ENCODE assay signal across 22 cellular contexts in genomic region chr7:68279827-68280400, GRCh38.
"Had no signal": no experiment of that assay in that cellular context is flagged by ENCODE, and none has a peak within 500 bp of the region (broad histone marks: within the 10 kb centered on the region; RNA-seq: fewer than 3 reads in every experiment).

No MANE protein-coding gene starts in this region.

- DNase-seq: KBM-7; MV-4-11; NCI-H1048; NCI-H1105 treated with DMSO at 0.1 percent for 48 hours; NCI-H1417 treated with DMSO at 0.1 percent for 48 hours; NCI-H146; NCI-H1694 treated with DMSO at 0.1 percent for 48 hours; NCI-H1930; NCI-H2081; NCI-H2107; NCI-H2227 treated with DMSO at 0.1 percent for 48 hours; NCI-H524; NCI-H526 treated with DMSO at 0.1 percent for 48 hours; NCI-H748 treated with DMSO at 0.1 percent for 48 hours; NK-92 treated with Interleukin-12 subunit alpha and Interleukin-12 subunit beta, amount 100 ng/mL, for 24 hours; Right ventricle myocardium superior; RPMI8226; SIG-M5 had no signal

- H3K9me3 ChIP-seq: SJSA1 had no signal

- H3K27me3 ChIP-seq: SJSA1 had no signal

- H3K4me3 ChIP-seq: SJSA1, SK-N-MC had no signal

- H3K4me1 ChIP-seq: SJSA1 had no signal

- H3K27ac ChIP-seq: HL-60, SJSA1, SK-N-MC had no signal

- H3K36me3 ChIP-seq: SJSA1 had no signal

- FAIRE-seq: RCC 7860 had no signal
